ENCODE assay signal across 7 cellular contexts in the genomic region with DNA sequence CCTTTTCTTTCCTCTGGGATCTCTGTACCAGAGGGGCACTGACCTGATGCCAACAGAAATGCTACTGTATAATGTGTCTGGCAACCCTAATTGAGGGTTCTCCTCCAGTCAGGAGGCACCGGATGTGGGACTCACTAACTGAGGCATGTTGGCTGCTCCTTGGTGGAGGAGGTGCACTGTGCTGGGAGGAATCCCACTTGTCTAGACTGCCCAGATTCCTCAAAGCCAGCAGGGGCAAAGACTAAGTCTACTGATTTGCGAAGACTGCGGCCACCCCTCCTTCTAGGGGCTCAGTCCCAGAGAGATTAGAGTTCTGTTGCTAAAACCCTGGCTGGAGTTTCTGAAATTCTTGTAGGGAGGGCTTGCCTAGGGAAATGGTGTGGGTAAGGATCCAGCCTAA.
"Had no signal": no experiment of that assay in that cellular context is flagged by ENCODE, and none has a peak within 500 bp of the region (broad histone marks: within the 10 kb centered on the region; RNA-seq: fewer than 3 reads in every experiment).

No MANE protein-coding gene starts in this region.

- H3K27ac ChIP-seq: HL-60 had no signal

- H3K4me3 ChIP-seq: GM23338 had no signal

- DNase-seq: H9, HCEC 1CT, KBM-7 had no signal

- H3K27me3 Mint-ChIP-seq: IgD-negative memory B cell had no signal

- H3K27ac Mint-ChIP-seq: GM23338, H9, IgD-negative memory B cell had no signal

- ATAC-seq: GM23338, HepG2 had no signal

- H3K4me2 ChIP-seq: GM23338 had no signal

- H3K36me3 Mint-ChIP-seq: IgD-negative memory B cell had no signal

- H2AFZ ChIP-seq: GM23338 had no signal

- H3K4me3 Mint-ChIP-seq: GM23338, H9, IgD-negative memory B cell had no signal

- H3K4me1 Mint-ChIP-seq: IgD-negative memory B cell had no signal
